Comparison of ENCODE assay signal across 12 cellular contexts in genomic region chr2:241788572-241788971, GRCh38. TPM values are rescaled to one million over a fixed set of nuclear protein-coding genes. Genes with fewer than 3 reads are reported as not detected.
DNase-seq lines count a peak whose midpoint lies in the region; ATAC-seq and TF ChIP-seq lines count a peak whose summit lies in the region.
"Had no signal": no experiment of that assay in that cellular context is flagged by ENCODE, and none has a peak within 500 bp of the region (broad histone marks: within the 10 kb centered on the region; RNA-seq: fewer than 3 reads in every experiment).

No MANE protein-coding gene starts in this region.

- H3K4me3 Mint-ChIP-seq in activated CD4-positive, alpha-beta memory T cell treated with anti-CD3 and anti-CD28 coated beads, Interleukin-2, amount 10 ng/mL, durations not matched to agents 7 days and 5 days = no peak overlapping the region
- no peak overlapping the region for H3K4me3 Mint-ChIP-seq in natural killer cell
- no peak overlapping the region for H3K4me3 Mint-ChIP-seq in progenitor cell of endocrine pancreas (ENCODE audit: low read depth)
- H3K4me3 Mint-ChIP-seq: CD4-positive, alpha-beta memory T cell had no signal

- H3K4me1 Mint-ChIP-seq in activated CD4-positive, alpha-beta memory T cell treated with anti-CD3 and anti-CD28 coated beads, Interleukin-2, amount 10 ng/mL, durations not matched to agents 7 days and 5 days = peaks cover 14% of the 10 kb centered on the region
- H3K4me1 Mint-ChIP-seq in natural killer cell (peaks cover 23 to 24% of the 10 kb centered on the region in 2 donors), progenitor cell of endocrine pancreas (ENCODE audit: low read depth) (no peaks in the 10 kb centered on the region)

- no peaks in the 10 kb centered on the region for H3K9me2 ChIP-seq in HCT116 (ENCODE audit: insufficient read depth)

- DNase-seq in Daoy (ENCODE audit: low read depth) (peak; percentile 5), HCT116 (ENCODE audit: low read depth, low spot score) (peak; percentile 31), natural killer cell (peak; percentile 16), ecto neural progenitor cell (ENCODE audit: low spot score) (no peak), DMS114 treated with DMSO at 0.1 percent for 48 hours (lab: John Stamatoyannopoulos, UW; ENCODE audit: unreplicated experiment) (no peak), progenitor cell of endocrine pancreas (ENCODE audit: low spot score, unreplicated experiment) (no peak), NCI-H187 treated with DMSO at 0.1 percent for 48 hours (lab: John Stamatoyannopoulos, UW) (no peak)
- DNase-seq in activated CD4-positive, alpha-beta memory T cell treated with anti-CD3 and anti-CD28 coated beads, Interleukin-2, amount 10 ng/mL, durations not matched to agents 7 days and 5 days = peak; percentile 39
- DNase-seq: CD4-positive, alpha-beta memory T cell; effector CD8-positive, alpha-beta T cell had no signal

- BruUV-seq in HCT116 (replicated peaks; lab: Mats Ljungman, UMichigan) = no TSS peak

- no peaks in the 10 kb centered on the region for H4K20me1 ChIP-seq in HCT116 (ENCODE audit: insufficient read depth)

- H3K9me3 ChIP-seq in HCT116 (ENCODE audit: control insufficient read depth in 1 of 2, insufficient read depth in 1 of 2, low read depth in 1 of 2, low read length in 2 of 2) = no peaks in the 10 kb centered on the region
- H3K9me3 ChIP-seq: neutrophil had no signal

- peaks cover 21 to 31% of the 10 kb centered on the region in 2 experiments for H3K4me1 ChIP-seq in HCT116 (ENCODE audit: control insufficient read depth in 1 of 2, insufficient read depth in 2 of 2, low read length in 2 of 2)

- CTCF ChIA-PET in HCT116 (lab: Charles Lee) = no interaction called here
- CTCF ChIA-PET in activated CD4-positive, alpha-beta memory T cell treated with anti-CD3 and anti-CD28 coated beads, Interleukin-2, amount 10 ng/mL, durations not matched to agents 7 days and 5 days (lab: Charles Lee) = interaction anchor here (1.1 to 1.2 kb wide), 2 partner anchors 24 to 37 kb away, joined by 3 read pairs; no protein-coding TSS in a partner anchor

- H3K4me2 ChIP-seq in HCT116 (ENCODE audit: low read length) = peak overlapping the region; percentile 52

- TF ChIP-seq POLR2A in HCT116 (IDR thresholded peaks at IDR 0.05; ENCODE audit: borderline replicate concordance, extremely low read depth, insufficient read depth, insufficient read length) = no peak

- peaks cover 31% of the 10 kb centered on the region for H3K9me3 Mint-ChIP-seq in activated CD4-positive, alpha-beta memory T cell treated with anti-CD3 and anti-CD28 coated beads, Interleukin-2, amount 10 ng/mL, durations not matched to agents 7 days and 5 days
- H3K9me3 Mint-ChIP-seq in natural killer cell (no peaks in the 10 kb centered on the region), progenitor cell of endocrine pancreas (ENCODE audit: low read depth) (peaks cover 33% of the 10 kb centered on the region)
- H3K9me3 Mint-ChIP-seq: CD4-positive, alpha-beta memory T cell had no signal

- H3K36me3 ChIP-seq in HCT116 (ENCODE audit: control insufficient read depth in 1 of 2, insufficient read depth in 2 of 2, low read length in 2 of 2) = no peaks in the 10 kb centered on the region
- H3K36me3 ChIP-seq: neutrophil had no signal

- no peak for TF ChIP-seq RAD21 in HCT116 (IDR thresholded peaks at IDR 0.05; ENCODE audit: low read depth)

- ATAC-seq in HCT116 (peak; percentile 78), natural killer cell (peak; percentile 60 to 93 (median 85))
- ATAC-seq: Panc1 had no signal

- no peak overlapping the region for H3K4me3 ChIP-seq in HCT116 (replicated peaks in 1 of 2; ENCODE audit: low read depth in 1 of 2, low read length in 2 of 2)

- H3K9ac ChIP-seq in HCT116 (ENCODE audit: low read length) = no peak overlapping the region

- H2AFZ ChIP-seq in HCT116 (ENCODE audit: low read depth, low read length, poor library complexity, severe bottlenecking) = peak overlapping the region; percentile 60

- intact Hi-C loops in HCT116 (cut with micrococcal nuclease) = no loop called here
- intact Hi-C loops in natural killer cell (cut with micrococcal nuclease) = no loop called here

- H3K27ac Mint-ChIP-seq in activated CD4-positive, alpha-beta memory T cell treated with anti-CD3 and anti-CD28 coated beads, Interleukin-2, amount 10 ng/mL, durations not matched to agents 7 days and 5 days = no peak overlapping the region
- H3K27ac Mint-ChIP-seq in natural killer cell (peak overlapping the region in 1 of 2 donors; percentile 48), progenitor cell of endocrine pancreas (no peak overlapping the region)

- RAD21 ChIA-PET in HCT116 (lab: Charles Lee; ENCODE audit: low non-redundant PET in 1 of 2, low total read pairs in 2 of 2, uncharacterized antibody in 2 of 2, unreplicated experiment in 2 of 2) = no interaction called here

- TF ChIP-seq CTCF in HCT116 (IDR thresholded peaks at IDR 0.05 in 2 of 3, conservative IDR thresholded peaks at IDR 0.05 in 1 of 3; ENCODE audit: borderline replicate concordance in 1 of 3, insufficient read depth in 1 of 3, low read depth in 2 of 3, low read length in 2 of 3) = no peak
- no peak for TF ChIP-seq CTCF in natural killer cell (IDR thresholded peaks at IDR 0.05)
- no peak for TF ChIP-seq CTCF in progenitor cell of endocrine pancreas (IDR thresholded peaks at IDR 0.05; ENCODE audit: unreplicated experiment)

- peaks cover 11% of the 10 kb centered on the region for H3K36me3 Mint-ChIP-seq in activated CD4-positive, alpha-beta memory T cell treated with anti-CD3 and anti-CD28 coated beads, Interleukin-2, amount 10 ng/mL, durations not matched to agents 7 days and 5 days (ENCODE audit: low read depth)
- H3K36me3 Mint-ChIP-seq in natural killer cell (no peaks in the 10 kb centered on the region), progenitor cell of endocrine pancreas (ENCODE audit: insufficient read depth) (no peaks in the 10 kb centered on the region)
- H3K36me3 Mint-ChIP-seq: CD4-positive, alpha-beta memory T cell had no signal

- no peak overlapping the region for H3K27ac ChIP-seq in HCT116 (ENCODE audit: low read depth, low read length)
- H3K27ac ChIP-seq: neutrophil had no signal

- no peaks in the 10 kb centered on the region for H3K79me2 ChIP-seq in HCT116 (ENCODE audit: insufficient read depth, low read length)

- H3K27me3 ChIP-seq in HCT116 (ENCODE audit: insufficient read depth, low read length) = no peaks in the 10 kb centered on the region

- peaks cover 18% of the 10 kb centered on the region for H3K27me3 Mint-ChIP-seq in activated CD4-positive, alpha-beta memory T cell treated with anti-CD3 and anti-CD28 coated beads, Interleukin-2, amount 10 ng/mL, durations not matched to agents 7 days and 5 days
- H3K27me3 Mint-ChIP-seq in natural killer cell (ENCODE audit: low read depth in 2 of 2) (peaks cover 20 to 25% of the 10 kb centered on the region in 2 donors), progenitor cell of endocrine pancreas (no peaks in the 10 kb centered on the region)
- H3K27me3 Mint-ChIP-seq: CD4-positive, alpha-beta memory T cell had no signal

- POLR2A ChIA-PET in HCT116 (lab: Charles Lee) = no interaction called here
- POLR2A ChIA-PET in activated CD4-positive, alpha-beta memory T cell treated with anti-CD3 and anti-CD28 coated beads, Interleukin-2, amount 10 ng/mL, durations not matched to agents 7 days and 5 days (lab: Charles Lee) = interaction anchor here (1.1 kb wide), 2 partner anchors 13 to 16 kb away, joined by 3 read pairs; partner anchors contain the start of gene GAL3ST2

TF ChIP-seq in HCT116, 20 proteins besides CTCF, POLR2A, EP300 and RAD21:
- TF ChIP-seq JUND (IDR thresholded peaks at IDR 0.05) = peak; percentile 18; the same call in 1 of the 2 replicates
- peak; percentile 65 for TF ChIP-seq FOSL1 (IDR thresholded peaks at IDR 0.05; ENCODE audit: low read depth)
- no peak for TF ChIP-seq TCF7L2 (IDR thresholded peaks at IDR 0.05; ENCODE audit: borderline replicate concordance, extremely low read depth, insufficient read depth, insufficient read length)

RNA-seq across cellular contexts. Expression of gene GAL3ST2, which starts 11.9 kb away (rescaled TPM):
- not detected in 2 replicates for total RNA-seq in Daoy (2014; rRNA removed; shearing (Covaris generic))
- total RNA-seq in HCT116 (2021; ENCODE audit: unreplicated experiment) (0.44 TPM), natural killer cell (under 1 TPM in 1 of 3 donors, not detected in 2; 0.88 TPM), progenitor cell of endocrine pancreas (0.51 and 0.84 TPM in 2 replicates)
- polyA plus RNA-seq in HCT116 (2012) = 0.10 and 0.25 TPM in 2 replicates
- total RNA-seq in activated CD4-positive, alpha-beta memory T cell treated with anti-CD3 and anti-CD28 coated beads, Interleukin-2, amount 10 ng/mL, durations not matched to agents 7 days and 5 days = under 1 TPM; 0.23 to 0.58 TPM

RNA-seq across cellular contexts. Expression of gene NEU4, which starts 20.4 kb away (rescaled TPM):
- not detected in 2 replicates for total RNA-seq in Daoy (2014; rRNA removed; shearing (Covaris generic))
- total RNA-seq in HCT116 (2021; ENCODE audit: unreplicated experiment) (0.34 TPM), natural killer cell (1 to 10 TPM in 2 of 3 donors, under 1 TPM in 1; 0.39 to 6.6 (median 2.2) TPM), progenitor cell of endocrine pancreas (1.3 and 1.4 TPM in 2 replicates)
- 0.05 and 0.09 TPM in 2 replicates for polyA plus RNA-seq in HCT116 (2012)
- under 1 TPM; 0.38 to 0.43 TPM for total RNA-seq in activated CD4-positive, alpha-beta memory T cell treated with anti-CD3 and anti-CD28 coated beads, Interleukin-2, amount 10 ng/mL, durations not matched to agents 7 days and 5 days

RNA-seq across cellular contexts. Expression of gene D2HGDH, which starts 54.1 kb away (rescaled TPM):
- total RNA-seq in Daoy (2014; rRNA removed; shearing (Covaris generic)) = 3.2 and 3.7 TPM in 2 replicates
- total RNA-seq in HCT116 (2021; ENCODE audit: unreplicated experiment) (46.3 TPM), natural killer cell (10 to 100 TPM; 28.9 to 45.5 (median 43.4) TPM), progenitor cell of endocrine pancreas (28.8 and 34.8 TPM in 2 replicates)
- polyA plus RNA-seq in HCT116 (2012) = 25.8 and 32.0 TPM in 2 replicates
- 10 to 100 TPM; 24.6 to 25.0 TPM for total RNA-seq in activated CD4-positive, alpha-beta memory T cell treated with anti-CD3 and anti-CD28 coated beads, Interleukin-2, amount 10 ng/mL, durations not matched to agents 7 days and 5 days

Comparison
In these comparisons a context has a peak if more than half of its experiments do, and no peak if none do; other contexts are left out.
1. DNase-seq: peak in Daoy (single experiment), HCT116 (single experiment), activated CD4-positive, alpha-beta memory T cell treated with anti-CD3 and anti-CD28 coated beads, Interleukin-2, amount 10 ng/mL, durations not matched to agents 7 days and 5 days (single experiment) and natural killer cell (single experiment); none in ecto neural progenitor cell (single experiment), DMS114 treated with DMSO at 0.1 percent for 48 hours (single experiment), progenitor cell of endocrine pancreas (single experiment) and NCI-H187 treated with DMSO at 0.1 percent for 48 hours (single experiment).